25 cellular contexts compared by ENCODE assay signal in the genomic region with DNA sequence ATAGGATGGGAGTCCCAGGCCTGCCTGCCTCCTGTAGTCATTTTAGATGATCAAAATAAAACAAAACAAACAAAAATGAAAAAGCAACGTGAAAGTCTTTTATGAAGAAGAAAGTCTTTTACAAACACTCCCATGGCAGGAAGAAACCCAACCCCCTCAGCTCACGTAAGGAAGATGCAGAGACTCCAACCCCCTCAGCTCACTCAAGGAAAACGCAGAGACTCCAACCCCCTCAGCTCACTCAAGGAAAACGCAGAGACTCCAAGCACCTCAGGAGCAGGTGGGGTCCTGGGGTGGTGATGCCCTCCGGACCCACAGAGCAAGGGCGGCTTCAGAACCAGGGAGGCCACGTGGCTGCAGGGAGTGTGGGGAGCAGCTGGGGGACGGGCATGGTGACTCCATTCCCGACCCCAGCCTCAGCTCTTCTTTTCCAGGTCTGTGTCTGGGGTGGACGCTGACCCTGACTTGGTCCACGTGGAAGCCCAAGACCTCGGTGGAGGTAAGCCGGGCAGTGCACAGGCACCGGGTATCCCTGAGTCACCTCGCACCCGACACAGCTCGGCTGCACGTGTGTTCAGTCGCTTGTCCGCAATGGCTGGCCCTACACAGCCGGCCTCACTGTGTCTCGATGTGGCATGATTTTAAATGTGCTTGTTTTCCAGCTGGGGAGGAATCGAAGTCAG.
"Had no signal": no experiment of that assay in that cellular context is flagged by ENCODE, and none has a peak within 500 bp of the region (broad histone marks: within the 10 kb centered on the region; RNA-seq: fewer than 3 reads in every experiment).

No MANE protein-coding gene starts in this region.

- H3K9me3 ChIP-seq: colonic mucosa, esophagus muscularis mucosa, gastroesophageal sphincter, heart right ventricle, left ventricle myocardium inferior, lower lobe of right lung, prostate gland, right atrium auricular region, stomach, thyroid gland, vagina had no signal

- H3K4me3 ChIP-seq: colonic mucosa, esophagus muscularis mucosa, gastroesophageal sphincter, heart right ventricle, left ventricle myocardium inferior, lower lobe of right lung, prostate gland, right atrium auricular region, smooth muscle cell, stomach, thyroid gland, vagina had no signal

- ATAC-seq: foreskin keratinocyte; gastroesophageal sphincter; heart right ventricle; left colon; lower lobe of right lung; stimulated activated effector memory CD8-positive, alpha-beta T cell treated with anti-CD3 and anti-CD28 coated beads, Interleukin-12 subunit alpha, Interleukin-12 subunit beta, amount 100 ng/mL, for 72 hours had no signal

- H3K36me3 ChIP-seq: colonic mucosa, gastroesophageal sphincter, heart right ventricle, left ventricle myocardium inferior, lower lobe of right lung, prostate gland, right atrium auricular region, stomach, thyroid gland, vagina had no signal

- H3K27ac ChIP-seq: colonic mucosa, epithelial cell of prostate, esophagus muscularis mucosa, foreskin keratinocyte, gastroesophageal sphincter, heart right ventricle, left ventricle myocardium inferior, lower lobe of right lung, prostate gland, right atrium auricular region, stomach, thyroid gland, vagina had no signal

- DNase-seq: colonic mucosa; effector CD8-positive, alpha-beta T cell; foreskin keratinocyte; heart right ventricle; hippocampal formation; islet precursor cell; kidney glomerular epithelial cell; left colon; left ventricle myocardium inferior; natural killer cell; stimulated activated CD4-positive, alpha-beta T cell treated with anti-CD3 and anti-CD28 coated beads, Interleukin-2, amount 100 ng/mL, for 24 hours; stimulated activated CD4-positive, alpha-beta T cell treated with anti-CD3 and anti-CD28 coated beads, Interleukin-4, amount 100 ng/mL, for 24 hours; stimulated activated naive CD4-positive, alpha-beta T cell treated with Interleukin-2 at 50 U/mL for 16 hours; stomach; thyroid gland; trophoblast cell had no signal

- H3K27me3 ChIP-seq: colonic mucosa, esophagus muscularis mucosa, gastroesophageal sphincter, right atrium auricular region, thyroid gland, vagina had no signal

- H3K4me2 ChIP-seq: smooth muscle cell had no signal

- H3K4me1 ChIP-seq: colonic mucosa, esophagus muscularis mucosa, foreskin keratinocyte, gastroesophageal sphincter, heart right ventricle, left ventricle myocardium inferior, lower lobe of right lung, prostate gland, right atrium auricular region, stomach, thyroid gland, vagina had no signal
